ENCODE assay signal across 1 cellular context in genomic region chr22:22558071-22558971, GRCh38.
TF ChIP-seq lines count a peak whose summit lies in the region.

No MANE protein-coding gene starts in this region.

TF ChIP-seq in GM23338, 12 proteins besides CTCF, POLR2A, EP300 and RAD21 (continued from another document):
- TF ChIP-seq ZNF462 (CRISPR knock-in tag; IDR thresholded peaks at IDR 0.05) (no peak), NANOG (IDR thresholded peaks at IDR 0.05; ENCODE audit: borderline replicate concordance) (no peak), CREB1 (CRISPR knock-in tag; IDR thresholded peaks at IDR 0.05; ENCODE audit: low read depth) (no peak), ETS1 (IDR thresholded peaks at IDR 0.05) (no peak)
